In genomic region chr5:55173696-55174101, GRCh38 we compare ENCODE assay signal across 8 cellular contexts. TPM values are rescaled to one million over a fixed set of nuclear protein-coding genes. Genes with fewer than 3 reads are reported as not detected.
A peak's percentile ranks its signal among the peaks of the same experiment; 100 is the strongest.
DNase-seq lines count a peak whose midpoint lies in the region; ATAC-seq, FAIRE-seq and TF ChIP-seq lines count a peak whose summit lies in the region.

No MANE protein-coding gene starts in this region.

- H3K23me2 ChIP-seq in H1 (ENCODE audit: low read depth, low read length) = peaks cover 11% of the 10 kb centered on the region

- peaks cover 5 to 9% of the 10 kb centered on the region in 2 experiments for H4K20me1 ChIP-seq in H1 (replicated peaks in 1 of 2; ENCODE audit: control insufficient read depth in 1 of 2, insufficient read depth in 2 of 2, low read length in 2 of 2)

- H3K23ac ChIP-seq in H1 (ENCODE audit: insufficient read length) = no peak overlapping the region

- TF ChIP-seq EP300 in H1 (IDR thresholded peaks at IDR 0.05; ENCODE audit: borderline replicate concordance in 1 of 2, low read depth in 2 of 2, low read length in 2 of 2) = no peak

- TF ChIP-seq RAD21 in H1 (IDR thresholded peaks at IDR 0.05 in 1 of 2, conservative IDR thresholded peaks at IDR 0.05 in 1 of 2; ENCODE audit: low read depth in 2 of 2, low read length in 2 of 2) = no peak

- no peak for FAIRE-seq in H1 (lab: Jason Lieb, UNC)

- no peak overlapping the region for H3K18ac ChIP-seq in H1 (ENCODE audit: extremely low read depth, low read length)

- no peak overlapping the region for H2BK20ac ChIP-seq in H1 (ENCODE audit: low read length)

- H3K14ac ChIP-seq in H1 (ENCODE audit: insufficient read length) = no peak overlapping the region

- no peaks in the 10 kb centered on the region for H3K36me3 ChIP-seq in H1 (ENCODE audit: control insufficient read depth in 2 of 4, insufficient read depth in 4 of 4, low read length in 3 of 4)
- H3K36me3 ChIP-seq in psoas muscle (ENCODE audit: insufficient read depth in 1 of 2, low read depth in 1 of 2) = no peaks in the 10 kb centered on the region
- no peaks in the 10 kb centered on the region for H3K36me3 ChIP-seq in effector memory CD4-positive, alpha-beta T cell (ENCODE audit: control insufficient read depth, insufficient read depth, low read length)

- no peak overlapping the region for H3K9ac ChIP-seq in H1 (replicated peaks in 1 of 4; ENCODE audit: extremely low read depth in 1 of 4, low read depth in 3 of 4, low read length in 3 of 4)

- peak overlapping the region; percentile 47 to 58 (median 56); a peak in 6 of 8 replicates for H3K4me3 ChIP-seq in H1 (ENCODE audit: extremely low read depth in 1 of 4, insufficient read depth in 2 of 4, low read depth in 3 of 4, low read length in 4 of 4)
- peak overlapping the region; percentile 68 for H3K4me3 ChIP-seq in psoas muscle
- H3K4me3 ChIP-seq in effector memory CD4-positive, alpha-beta T cell (ENCODE audit: insufficient read depth, low read depth, low read length, poor library complexity, severe bottlenecking) = no peak overlapping the region

- H3K27ac ChIP-seq in H1 (ENCODE audit: low read depth, low read length) (no peak overlapping the region), psoas muscle (no peak overlapping the region)
- H3K27ac ChIP-seq in effector memory CD4-positive, alpha-beta T cell (ENCODE audit: insufficient read depth, low read length, poor library complexity, severe bottlenecking) = no peak overlapping the region

- DNase-seq in GM10266 (ENCODE audit: extremely low spot score) (peak; percentile 42), NCI-H69 (lab: John Stamatoyannopoulos, UW) (peak; percentile 92), H1 (ENCODE audit: low read depth in 1 of 2, low spot score in 2 of 2) (no peak), psoas muscle (no peak), HK-2 (ENCODE audit: unreplicated experiment) (no peak), kidney tubule cell (ENCODE audit: low spot score) (no peak)
- DNase-seq in effector memory CD4-positive, alpha-beta T cell = no peak

- 4% methylated on average over 8 of the region's 8 CpGs; no CpG with 5 or more reads in 1 of the 2 experiments for WGBS in H1 (ENCODE audit: extremely low coverage in 1 of 2, insufficient coverage in 1 of 2, insufficient read length in 1 of 2, insufficient replicate concordance in 2 of 2, low coverage in 1 of 2, low lambda C conversion rate in 2 of 2, missing lambda C conversion rate in 1 of 2), 2 experiments
- WGBS in psoas muscle, 3 donors = 19 to 22% (median 19%) methylated on average over 8 of the region's 8 CpGs

- no peak for TF ChIP-seq CTCF in GM10266 (IDR thresholded peaks at IDR 0.05; ENCODE audit: control insufficient read depth, insufficient read depth, low read depth, missing control alignments)
- no peak for TF ChIP-seq CTCF in H1 (IDR thresholded peaks at IDR 0.05; ENCODE audit: control extremely low read depth in 1 of 3, insufficient read depth in 1 of 3, low read depth in 1 of 3, low read length in 3 of 3)
- TF ChIP-seq CTCF in psoas muscle (IDR thresholded peaks at IDR 0.05) = no peak

- H3K9me3 ChIP-seq in H1 (ENCODE audit: insufficient read depth in 2 of 2, low read depth in 1 of 2, low read length in 1 of 2) (no peaks in the 10 kb centered on the region), psoas muscle (no peaks in the 10 kb centered on the region)
- H3K9me3 ChIP-seq in effector memory CD4-positive, alpha-beta T cell (ENCODE audit: control insufficient read depth, low read length) = no peaks in the 10 kb centered on the region

- intact Hi-C loops in psoas muscle (cut with DNase I) = loop anchor here (5.0 to 10.0 kb wide), 2 partner anchors 61 to 524 kb away; partner anchors contain the start of gene CCNO (in 1 of the 2)

- H2AFZ ChIP-seq in H1 (ENCODE audit: low read length) = 0 out of 2 replicates have a peak overlapping the region, but pooled peaks have one; percentile 34

- no peak overlapping the region for H2AK5ac ChIP-seq in H1 (ENCODE audit: low read depth, low read length)

- POLR2A ChIA-PET in H1 (lab: Charles Lee; ENCODE audit: partially characterized antibody) = interaction anchor here (0.7 to 0.9 kb wide), 2 partner anchors 12 to 50 kb away, joined by 3 to 4 read pairs; no protein-coding TSS in a partner anchor

- no peak overlapping the region for H4K91ac ChIP-seq in H1 (replicated peaks; ENCODE audit: insufficient read length, low read length)

- CTCF ChIA-PET in H1 (lab: Charles Lee; ENCODE audit: partially characterized antibody) = interaction anchor here (0.7 to 9.0 kb wide), 3 partner anchors 17 to 93 kb away, joined by 3 to 143 read pairs (median 4); partner anchors contain the start of genes CCNO and MCIDAS

- no peak for TF ChIP-seq POLR2A in H1 (IDR thresholded peaks at IDR 0.05; ENCODE audit: control extremely low read depth in 1 of 2, low read depth in 2 of 2, low read length in 2 of 2)

- H3K79me2 ChIP-seq in H1 (ENCODE audit: control insufficient read depth in 1 of 2, insufficient read depth in 2 of 2, low read length in 2 of 2) = no peaks in the 10 kb centered on the region

- H4K8ac ChIP-seq in H1 (ENCODE audit: extremely low read depth, insufficient read depth, low read length) = no peak overlapping the region

- H3K4me2 ChIP-seq in H1 (ENCODE audit: insufficient read depth in 1 of 2, low read depth in 2 of 2, low read length in 2 of 2) = peak overlapping the region; percentile 81 to 94

- H3K4me1 ChIP-seq in H1 (replicated peaks in 1 of 4; ENCODE audit: control insufficient read depth in 3 of 4, insufficient read depth in 4 of 4, low read length in 3 of 4) (peaks cover 0 to 8% (median 5%) of the 10 kb centered on the region in 4 experiments; a peak in 4 of 7 replicates), psoas muscle (peaks cover 12% of the 10 kb centered on the region)
- H3K4me1 ChIP-seq in effector memory CD4-positive, alpha-beta T cell (ENCODE audit: control insufficient read depth, insufficient read depth, low read length, poor library complexity, severe bottlenecking) = peaks cover 24% of the 10 kb centered on the region

- H2BK12ac ChIP-seq in H1 (ENCODE audit: low read depth, low read length) = no peak overlapping the region

- H2BK15ac ChIP-seq in H1 (ENCODE audit: low read length) = no peak overlapping the region

- peak; percentile 15 for ATAC-seq in GM21737 (IDR thresholded peaks at IDR 0.05; ENCODE audit: unreplicated experiment)
- ATAC-seq in psoas muscle = no peak

- no peak overlapping the region for H3K56ac ChIP-seq in H1 (replicated peaks; ENCODE audit: insufficient read length, low read depth, low read length)

- H2BK5ac ChIP-seq in H1 (ENCODE audit: low read depth, low read length) = no peak overlapping the region

- H2BK120ac ChIP-seq in H1 (replicated peaks; ENCODE audit: low read depth, low read length) = no peak overlapping the region

- no peak overlapping the region for H4K5ac ChIP-seq in H1 (ENCODE audit: insufficient read length, low read depth, low read length)

- H3K27me3 ChIP-seq in H1 (replicated peaks in 1 of 4; ENCODE audit: control insufficient read depth in 3 of 4, extremely low read depth in 1 of 4, insufficient read depth in 3 of 4, low read length in 3 of 4) = peaks cover 26 to 60% (median 46%) of the 10 kb centered on the region in 4 experiments
- H3K27me3 ChIP-seq in psoas muscle (ENCODE audit: insufficient read depth in 3 of 3, low read length in 2 of 3) = peaks cover 5 to 54% (median 14%) of the 10 kb centered on the region in 3 donors
- H3K27me3 ChIP-seq in effector memory CD4-positive, alpha-beta T cell (replicated peaks; ENCODE audit: control insufficient read depth, insufficient read depth, low read length, poor library complexity, severe bottlenecking) = peaks cover 41% of the 10 kb centered on the region

- H3K79me1 ChIP-seq in H1 (ENCODE audit: low read depth, low read length) = no peaks in the 10 kb centered on the region

- H3K4ac ChIP-seq in H1 (replicated peaks; ENCODE audit: insufficient read length, low read depth, low read length) = no peak overlapping the region

RNA-seq across cellular contexts. Expression of gene CDC20B, which starts 0.7 kb away (rescaled TPM):
- not detected in 2 replicates for total RNA-seq in H1 (2021; fragmentation: NEBNext Ultra II Directional; extraction: Animal tissue kit (Norgen Biotek cat#: 25700))
- polyA plus RNA-seq in H1 (2011; rRNA removed) (0.06 and 0.08 TPM in 2 replicates), psoas muscle (not detected)
- polyA plus RNA-seq in H1 (2011; cell fraction: cytosol; rRNA removed) = 0.06 TPM
- 0.07 TPM for polyA plus RNA-seq in H1 (2011; cell fraction: nucleus; rRNA removed)
- polyA plus RNA-seq in H1 (2012, experiment 1 of 2) = 0.09 to 0.15 TPM in 2 of 4 replicates, not detected in the others
- not detected for polyA plus RNA-seq in H1 (2012, experiment 2 of 2)
- polyA plus RNA-seq in H1 (2013, experiment 1 of 2) = 0.04 TPM
- polyA plus RNA-seq in H1 (2013, experiment 2 of 2) = 0.04 TPM
- polyA minus RNA-seq in H1 (2011; rRNA and poly(A)+ RNA removed) = 0.13 and 0.15 TPM in 2 replicates
- polyA minus RNA-seq in H1 (2011; cell fraction: cytosol; rRNA and poly(A)+ RNA removed) = not detected
- not detected for polyA minus RNA-seq in H1 (2011; cell fraction: nucleus; rRNA and poly(A)+ RNA removed)
- not detected for total RNA-seq in psoas muscle

RNA-seq across cellular contexts. Expression of gene GPX8, which starts 13.7 kb away (rescaled TPM):
- total RNA-seq in H1 (2021; fragmentation: NEBNext Ultra II Directional; extraction: Animal tissue kit (Norgen Biotek cat#: 25700)) = 55.5 and 60.4 TPM in 2 replicates
- polyA plus RNA-seq in H1 (2011; rRNA removed) (11.2 and 19.5 TPM in 2 replicates), psoas muscle (1 to 10 TPM; 1.6 to 2.4 (median 2.3) TPM)
- 25.7 TPM for polyA plus RNA-seq in H1 (2011; cell fraction: cytosol; rRNA removed)
- 10.0 TPM for polyA plus RNA-seq in H1 (2011; cell fraction: nucleus; rRNA removed)
- polyA plus RNA-seq in H1 (2012, experiment 1 of 2) = 24.8 to 52.1 TPM (median 30.5 TPM) in 4 replicates
- 3.3 TPM for polyA plus RNA-seq in H1 (2012, experiment 2 of 2)
- polyA plus RNA-seq in H1 (2013, experiment 1 of 2) = 77.7 TPM
- 93.7 TPM for polyA plus RNA-seq in H1 (2013, experiment 2 of 2)
- polyA minus RNA-seq in H1 (2011; rRNA and poly(A)+ RNA removed) = 34.4 and 36.4 TPM in 2 replicates
- polyA minus RNA-seq in H1 (2011; cell fraction: cytosol; rRNA and poly(A)+ RNA removed) = 14.2 TPM
- 31.5 TPM for polyA minus RNA-seq in H1 (2011; cell fraction: nucleus; rRNA and poly(A)+ RNA removed)
- 1 to 10 TPM; 1.9 to 4.2 (median 3.2) TPM for total RNA-seq in psoas muscle

RNA-seq across cellular contexts. Expression of gene MCIDAS, which starts 53.4 kb away (rescaled TPM):
- not detected in 2 replicates for total RNA-seq in H1 (2021; fragmentation: NEBNext Ultra II Directional; extraction: Animal tissue kit (Norgen Biotek cat#: 25700))
- 0.15 and 0.17 TPM in 2 replicates for polyA plus RNA-seq in H1 (2011; rRNA removed)
- 0.12 TPM for polyA plus RNA-seq in H1 (2011; cell fraction: cytosol; rRNA removed)
- 0.41 TPM for polyA plus RNA-seq in H1 (2011; cell fraction: nucleus; rRNA removed)
- 0.11 to 0.16 TPM (median 0.15 TPM) in 3 of 4 replicates, not detected in the other for polyA plus RNA-seq in H1 (2012, experiment 1 of 2)
- not detected for polyA plus RNA-seq in H1 (2012, experiment 2 of 2)
- not detected for polyA plus RNA-seq in H1 (2013, experiment 1 of 2)
- polyA plus RNA-seq in H1 (2013, experiment 2 of 2) = 0.04 TPM
- not detected in 2 replicates for polyA minus RNA-seq in H1 (2011; rRNA and poly(A)+ RNA removed)
- not detected for polyA minus RNA-seq in H1 (2011; cell fraction: cytosol; rRNA and poly(A)+ RNA removed)
- 0.40 TPM for polyA minus RNA-seq in H1 (2011; cell fraction: nucleus; rRNA and poly(A)+ RNA removed)
- total RNA-seq in psoas muscle = not detected
- polyA plus RNA-seq in psoas muscle = not detected

RNA-seq across cellular contexts. Expression of gene CCNO, which starts 59.7 kb away (rescaled TPM):
- total RNA-seq in H1 (2021; fragmentation: NEBNext Ultra II Directional; extraction: Animal tissue kit (Norgen Biotek cat#: 25700)) = 0.27 and 0.41 TPM in 2 replicates
- polyA plus RNA-seq in H1 (2011; rRNA removed) (0.14 and 0.33 TPM in 2 replicates), psoas muscle (not detected)
- 0.16 TPM for polyA plus RNA-seq in H1 (2011; cell fraction: cytosol; rRNA removed)
- polyA plus RNA-seq in H1 (2011; cell fraction: nucleus; rRNA removed) = 0.63 TPM
- polyA plus RNA-seq in H1 (2012, experiment 1 of 2) = 0.16 to 0.28 TPM (median 0.27 TPM) in 3 of 4 replicates, not detected in the other
- polyA plus RNA-seq in H1 (2012, experiment 2 of 2) = not detected
- polyA plus RNA-seq in H1 (2013, experiment 1 of 2) = 0.14 TPM
- 0.09 TPM for polyA plus RNA-seq in H1 (2013, experiment 2 of 2)
- not detected in 2 replicates for polyA minus RNA-seq in H1 (2011; rRNA and poly(A)+ RNA removed)
- not detected for polyA minus RNA-seq in H1 (2011; cell fraction: cytosol; rRNA and poly(A)+ RNA removed)
- not detected for polyA minus RNA-seq in H1 (2011; cell fraction: nucleus; rRNA and poly(A)+ RNA removed)
- total RNA-seq in psoas muscle = not detected

Comparison
In these comparisons a context has a peak if more than half of its experiments do, and no peak if none do; other contexts are left out.
1. DNase-seq: peak in GM10266 (single experiment) and NCI-H69 (single experiment); none in H1 (0 of 2), psoas muscle (0 of 2), effector memory CD4-positive, alpha-beta T cell (0 of 3), HK-2 (single experiment) and kidney tubule cell (single experiment).
2. RNA of gene GPX8, which starts 13.7 kb away (total RNA-seq): 55.5 to 60.4 TPM in H1; 1.9 to 4.2 TPM in psoas muscle; every median in the first group is over 10 times any median in the second.